9 cellular contexts compared by ENCODE assay signal in genomic region chr13:46896346-46897138, GRCh38. TPM values are rescaled to one million over a fixed set of nuclear protein-coding genes. Genes with fewer than 3 reads are reported as not detected.
DNase-seq lines count a peak whose midpoint lies in the region; ATAC-seq and TF ChIP-seq lines count a peak whose summit lies in the region.
"Had no signal": no experiment of that assay in that cellular context is flagged by ENCODE, and none has a peak within 500 bp of the region (broad histone marks: within the 10 kb centered on the region; RNA-seq: fewer than 3 reads in every experiment).

Gene HTR2A (minus strand): TSS chr13:46897053. CDS start chr13:46895906, 1,147 bp downstream.

- 23 to 27% methylated on average over 13 of the region's 13 CpGs for WGBS in heart right ventricle, 2 donors
- WGBS in sigmoid colon, 2 donors: 8 to 17% methylated on average over 13 of the region's 13 CpGs

- ATAC-seq in heart right ventricle: peak in 3 of 8 donors; percentile 14 to 30 (median 26)
- no peak for ATAC-seq in HG02610 (IDR thresholded peaks at IDR 0.05; ENCODE audit: unreplicated experiment)

- peak within 1 kb of the TSS; percentile 52 for H3K4me3 ChIP-seq in WI38 (ENCODE audit: low read depth, low read length)
- H3K4me3 ChIP-seq in heart right ventricle: peak within 1 kb of the TSS in 9 of 10 donors; percentile 12 to 69 (median 40)
- peak within 1 kb of the TSS; percentile 13 to 66 (median 42) for H3K4me3 ChIP-seq in sigmoid colon
- H3K4me3 ChIP-seq: SJCRH30 had no signal

- intact Hi-C loops in heart right ventricle (cut with DNase I): loop anchor here in 3 of 10 donors (10.0 kb wide), 2 partner anchors 322 to 878 kb away; no protein-coding TSS in a partner anchor
- intact Hi-C loops in sigmoid colon (cut with DNase I): no loop called here

- H3K9me3 ChIP-seq in heart right ventricle: no peaks in the 10 kb centered on the region
- H3K9me3 ChIP-seq in sigmoid colon: no peaks in the 10 kb centered on the region
- H3K9me3 ChIP-seq: SJCRH30 had no signal

- no peaks in the 10 kb centered on the region for H3K36me3 ChIP-seq in heart right ventricle
- H3K36me3 ChIP-seq in sigmoid colon: no peaks in the 10 kb centered on the region
- H3K36me3 ChIP-seq: SJCRH30 had no signal

- no peak for TF ChIP-seq CTCF in WI38 (IDR thresholded peaks at IDR 0.05; ENCODE audit: low read depth, low read length)
- no peak for TF ChIP-seq CTCF in heart right ventricle (IDR thresholded peaks at IDR 0.05)
- no peak for TF ChIP-seq CTCF in sigmoid colon (IDR thresholded peaks at IDR 0.05)

- H3K27me3 ChIP-seq in heart right ventricle (peaks cover 0 to 44% (median 17%) of the 10 kb centered on the region in 7 donors), sigmoid colon (no peaks in the 10 kb centered on the region)
- H3K27me3 ChIP-seq: SJCRH30 had no signal

- DNase-seq in SIG-M5 treated with dmso at 0.1 percent for 504 hours (lab: John Stamatoyannopoulos, UW; ENCODE audit: unreplicated experiment): peak; percentile 9
- no peak for DNase-seq in SIG-M5 (lab: John Stamatoyannopoulos, UW)
- DNase-seq in heart right ventricle: peak in 1 of 2 donors; percentile 10
- DNase-seq in sigmoid colon: peak; percentile 66
- no peak for DNase-seq in HuH-7 (ENCODE audit: low spot score)
- no peak for DNase-seq in central memory CD4-positive, alpha-beta T cell

- peak within 1 kb of the TSS in 1 of 10 donors; percentile 9 for H3K27ac ChIP-seq in heart right ventricle
- peak within 1 kb of the TSS; percentile 45 to 67 (median 64) for H3K27ac ChIP-seq in sigmoid colon
- H3K27ac ChIP-seq: SJCRH30 had no signal

- H3K4me1 ChIP-seq in heart right ventricle (peaks cover 0 to 25% (median 12%) of the 10 kb centered on the region in 9 donors), sigmoid colon (peaks cover 0 to 40% (median 21%) of the 10 kb centered on the region in 4 donors)

- TF ChIP-seq EP300 in sigmoid colon (IDR thresholded peaks at IDR 0.05): no peak

- TF ChIP-seq POLR2A in sigmoid colon (IDR thresholded peaks at IDR 0.05): no peak

RNA-seq across cellular contexts. Expression of gene HTR2A, which starts in this region (rescaled TPM):
- total RNA-seq in heart right ventricle (under 1 TPM in 2 of 10 donors, not detected in 8; 0.04 to 0.38 TPM), sigmoid colon (1 to 10 TPM in 2 of 4 donors, under 1 TPM in 2; 0.81 to 2.2 (median 1.1) TPM)
- polyA plus RNA-seq in heart right ventricle (under 1 TPM in 1 of 2 donors, not detected in 1; 0.03 TPM), sigmoid colon (under 1 TPM in 1 of 3 donors, not detected in 2; 0.52 TPM)

Comparison
In these comparisons a context has a peak if more than half of its experiments do, and no peak if none do; other contexts are left out.
1. DNase-seq: peak in SIG-M5 treated with dmso at 0.1 percent for 504 hours (single experiment) and sigmoid colon (single experiment); none in SIG-M5 (single experiment), HuH-7 (single experiment) and central memory CD4-positive, alpha-beta T cell (single experiment).
2. Peak in every context shown above with its lines, with median percentiles within 50 percentile points of each other: H3K4me3 ChIP-seq.